ENCODE assay signal across 1 cellular context in the genomic region with DNA sequence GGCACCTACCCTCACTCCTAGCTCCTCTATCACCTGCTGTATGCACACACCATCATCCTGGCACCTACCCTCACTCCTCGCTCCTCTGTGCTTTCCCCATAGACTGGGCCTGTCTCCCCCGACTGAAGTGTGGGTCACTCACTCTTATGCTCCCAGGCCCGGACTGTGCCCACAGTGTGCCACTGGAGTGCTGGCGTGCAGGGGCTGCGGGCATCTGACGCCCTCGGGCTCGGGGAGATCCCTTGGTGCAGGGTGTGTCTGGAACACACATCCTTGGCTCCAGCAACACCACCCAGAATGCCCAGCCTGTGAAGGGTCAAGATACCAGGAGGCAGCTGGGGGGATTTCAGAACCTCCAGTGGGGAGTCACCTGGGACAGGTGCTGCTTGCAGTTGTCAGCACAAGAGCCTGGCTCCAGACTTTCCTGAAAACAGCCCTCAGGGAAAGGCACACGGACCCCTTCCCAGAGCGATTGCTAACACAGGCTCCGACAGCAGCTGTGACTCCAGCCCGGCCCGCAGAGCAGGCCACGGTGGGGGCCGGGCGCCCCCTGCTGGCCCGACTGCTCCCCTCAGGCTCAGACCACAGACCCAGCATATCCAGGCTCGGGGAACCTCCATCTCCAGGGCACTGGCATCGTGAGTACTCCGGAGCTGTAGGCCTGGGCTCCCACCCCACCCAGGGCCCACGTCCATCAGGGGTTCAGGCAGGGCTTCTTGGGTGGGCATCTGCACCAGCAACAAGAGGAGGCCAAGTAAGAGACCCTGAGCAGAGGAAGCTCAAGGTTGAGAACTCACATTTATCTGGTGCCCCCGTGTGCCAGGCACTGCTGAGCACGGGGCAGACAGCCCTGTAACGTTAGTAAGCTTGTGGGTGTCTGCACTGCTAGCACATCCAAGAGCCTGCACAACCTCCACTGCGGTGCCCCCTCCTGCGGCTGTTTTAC.
TF ChIP-seq lines count a peak whose summit lies in the region.

No MANE protein-coding gene starts in this region.

TF ChIP-seq in H1, 55 proteins besides CTCF, POLR2A, EP300 and RAD21:
- TF ChIP-seq GABPA (IDR thresholded peaks at IDR 0.05; ENCODE audit: borderline replicate concordance, insufficient read depth, low read length) (peak; percentile 56; the same call in 1 of the 2 replicates), JUND (IDR thresholded peaks at IDR 0.05; ENCODE audit: low read length) (0 out of 2 replicates have a peak, but pooled peaks have one; percentile 24), NANOG (IDR thresholded peaks at IDR 0.05; ENCODE audit: insufficient read depth, low read depth, low read length, poor library complexity, severe bottlenecking) (no peak), ZNF274 (IDR thresholded peaks at IDR 0.05; ENCODE audit: borderline replicate concordance, extremely low read depth, low read length) (no peak)
